Comparison of ENCODE assay signal across 1 cellular context in the genomic region with DNA sequence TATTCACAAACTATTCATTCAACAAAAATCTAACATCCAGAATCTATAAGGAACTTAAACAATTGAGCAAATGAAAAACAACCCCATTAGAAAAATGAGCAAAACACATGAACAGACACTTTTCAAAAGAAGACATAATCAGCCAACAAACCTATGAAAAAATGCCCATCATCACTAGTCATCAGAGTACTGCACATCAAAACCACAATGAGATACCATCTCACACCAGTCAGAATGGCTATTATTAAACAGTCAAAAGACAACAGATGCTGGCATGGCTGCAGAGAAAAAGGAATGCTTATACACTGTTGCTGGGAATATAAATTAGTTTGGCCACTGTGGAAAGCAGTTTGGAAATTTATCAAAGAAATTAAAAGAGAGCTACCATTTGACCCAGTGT.
TF ChIP-seq lines count a peak whose summit lies in the region.

No MANE protein-coding gene starts in this region.

TF ChIP-seq in HEK293, 187 proteins besides CTCF, POLR2A, EP300 and RAD21 (continued from another document):
- TF ChIP-seq, protein P1, sequence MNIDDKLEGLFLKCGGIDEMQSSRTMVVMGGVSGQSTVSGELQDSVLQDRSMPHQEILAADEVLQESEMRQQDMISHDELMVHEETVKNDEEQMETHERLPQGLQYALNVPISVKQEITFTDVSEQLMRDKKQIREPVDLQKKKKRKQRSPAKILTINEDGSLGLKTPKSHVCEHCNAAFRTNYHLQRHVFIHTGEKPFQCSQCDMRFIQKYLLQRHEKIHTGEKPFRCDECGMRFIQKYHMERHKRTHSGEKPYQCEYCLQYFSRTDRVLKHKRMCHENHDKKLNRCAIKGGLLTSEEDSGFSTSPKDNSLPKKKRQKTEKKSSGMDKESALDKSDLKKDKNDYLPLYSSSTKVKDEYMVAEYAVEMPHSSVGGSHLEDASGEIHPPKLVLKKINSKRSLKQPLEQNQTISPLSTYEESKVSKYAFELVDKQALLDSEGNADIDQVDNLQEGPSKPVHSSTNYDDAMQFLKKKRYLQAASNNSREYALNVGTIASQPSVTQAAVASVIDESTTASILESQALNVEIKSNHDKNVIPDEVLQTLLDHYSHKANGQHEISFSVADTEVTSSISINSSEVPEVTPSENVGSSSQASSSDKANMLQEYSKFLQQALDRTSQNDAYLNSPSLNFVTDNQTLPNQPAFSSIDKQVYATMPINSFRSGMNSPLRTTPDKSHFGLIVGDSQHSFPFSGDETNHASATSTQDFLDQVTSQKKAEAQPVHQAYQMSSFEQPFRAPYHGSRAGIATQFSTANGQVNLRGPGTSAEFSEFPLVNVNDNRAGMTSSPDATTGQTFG (tag by site-specific recombination; IDR thresholded peaks at IDR 0.05; ENCODE audit: borderline replicate concordance) = no peak
- TF ChIP-seq ZNF174 (tag by site-specific recombination; IDR thresholded peaks at IDR 0.05) (no peak), SETDB1 (IDR thresholded peaks at IDR 0.05; ENCODE audit: insufficient read length, low read length) (peak; percentile 60), ZBTB7A (tag by site-specific recombination; IDR thresholded peaks at IDR 0.05; ENCODE audit: low read depth) (no peak), SP7 (tag by site-specific recombination; IDR thresholded peaks at IDR 0.05) (no peak), ZNF311 (tag by site-specific recombination; IDR thresholded peaks at IDR 0.05; ENCODE audit: borderline replicate concordance) (no peak), ZNF2 (tag by site-specific recombination; IDR thresholded peaks at IDR 0.05) (no peak)
- TF ChIP-seq, protein P2, sequence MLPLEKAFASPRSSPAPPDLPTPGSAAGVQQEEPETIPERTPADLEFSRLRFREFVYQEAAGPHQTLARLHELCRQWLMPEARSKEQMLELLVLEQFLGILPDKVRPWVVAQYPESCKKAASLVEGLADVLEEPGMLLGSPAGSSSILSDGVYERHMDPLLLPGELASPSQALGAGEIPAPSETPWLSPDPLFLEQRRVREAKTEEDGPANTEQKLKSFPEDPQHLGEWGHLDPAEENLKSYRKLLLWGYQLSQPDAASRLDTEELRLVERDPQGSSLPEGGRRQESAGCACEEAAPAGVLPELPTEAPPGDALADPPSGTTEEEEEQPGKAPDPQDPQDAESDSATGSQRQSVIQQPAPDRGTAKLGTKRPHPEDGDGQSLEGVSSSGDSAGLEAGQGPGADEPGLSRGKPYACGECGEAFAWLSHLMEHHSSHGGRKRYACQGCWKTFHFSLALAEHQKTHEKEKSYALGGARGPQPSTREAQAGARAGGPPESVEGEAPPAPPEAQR (tag by site-specific recombination; IDR thresholded peaks at IDR 0.05) = no peak
TF ChIP-seq in HEK293: peak in this region for 2.
